2 cellular contexts compared by ENCODE assay signal in the genomic region with DNA sequence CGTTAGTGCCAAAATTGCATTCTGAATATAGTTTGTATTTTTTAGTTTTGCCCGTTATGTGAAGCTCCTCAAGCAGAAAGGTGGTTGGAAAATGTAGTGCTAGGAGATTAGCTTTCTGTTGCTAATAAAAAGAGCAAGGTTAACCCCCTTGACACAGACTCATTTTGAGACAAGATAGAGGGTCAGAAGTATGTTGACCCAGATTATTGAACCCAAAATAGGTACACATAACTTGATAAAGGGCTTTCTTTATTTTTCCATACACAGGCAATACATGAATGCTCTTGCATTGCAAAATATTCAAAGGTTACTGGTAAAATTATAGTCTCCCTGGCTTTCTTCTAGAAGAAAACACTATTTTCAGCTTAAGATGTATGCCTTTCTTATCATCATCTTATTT.
TF ChIP-seq lines count a peak whose summit lies in the region.

No MANE protein-coding gene starts in this region.

TF ChIP-seq in A549, 52 proteins besides CTCF, POLR2A, EP300 and RAD21:
- TF ChIP-seq FOSB (CRISPR knock-in tag; IDR thresholded peaks at IDR 0.05) (no peak), NFE2L2 (conservative IDR thresholded peaks at IDR 0.05; ENCODE audit: low read length) (no peak), POLR2AphosphoS2 (conservative IDR thresholded peaks at IDR 0.05; ENCODE audit: low read length) (no peak), FOXS1 (CRISPR knock-in tag; IDR thresholded peaks at IDR 0.05) (no peak), CHD4 (IDR thresholded peaks at IDR 0.05; ENCODE audit: borderline replicate concordance) (no peak), KDM5A (IDR thresholded peaks at IDR 0.05) (no peak), MYC (IDR thresholded peaks at IDR 0.05; ENCODE audit: borderline replicate concordance, low read length) (no peak), PHF8 (IDR thresholded peaks at IDR 0.05; ENCODE audit: borderline replicate concordance, low read depth) (no peak), CEBPB (IDR thresholded peaks at IDR 0.05) (no peak)
- TF ChIP-seq, protein P1, sequence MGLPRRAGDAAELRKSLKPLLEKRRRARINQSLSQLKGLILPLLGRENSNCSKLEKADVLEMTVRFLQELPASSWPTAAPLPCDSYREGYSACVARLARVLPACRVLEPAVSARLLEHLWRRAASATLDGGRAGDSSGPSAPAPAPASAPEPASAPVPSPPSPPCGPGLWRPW (IDR thresholded peaks at IDR 0.05), result no peak
- TF ChIP-seq, protein P2, sequence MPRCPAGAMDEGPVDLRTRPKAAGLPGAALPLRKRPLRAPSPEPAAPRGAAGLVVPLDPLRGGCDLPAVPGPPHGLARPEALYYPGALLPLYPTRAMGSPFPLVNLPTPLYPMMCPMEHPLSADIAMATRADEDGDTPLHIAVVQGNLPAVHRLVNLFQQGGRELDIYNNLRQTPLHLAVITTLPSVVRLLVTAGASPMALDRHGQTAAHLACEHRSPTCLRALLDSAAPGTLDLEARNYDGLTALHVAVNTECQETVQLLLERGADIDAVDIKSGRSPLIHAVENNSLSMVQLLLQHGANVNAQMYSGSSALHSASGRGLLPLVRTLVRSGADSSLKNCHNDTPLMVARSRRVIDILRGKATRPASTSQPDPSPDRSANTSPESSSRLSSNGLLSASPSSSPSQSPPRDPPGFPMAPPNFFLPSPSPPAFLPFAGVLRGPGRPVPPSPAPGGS (IDR thresholded peaks at IDR 0.05), result no peak

TF ChIP-seq in GM12878, 131 proteins besides CTCF, POLR2A, EP300 and RAD21:
- no peak for TF ChIP-seq NR2C1 (IDR thresholded peaks at IDR 0.05)
- no peak for TF ChIP-seq KLF5 (IDR thresholded peaks at IDR 0.05; ENCODE audit: partially characterized antibody)
- TF ChIP-seq, protein P3, sequence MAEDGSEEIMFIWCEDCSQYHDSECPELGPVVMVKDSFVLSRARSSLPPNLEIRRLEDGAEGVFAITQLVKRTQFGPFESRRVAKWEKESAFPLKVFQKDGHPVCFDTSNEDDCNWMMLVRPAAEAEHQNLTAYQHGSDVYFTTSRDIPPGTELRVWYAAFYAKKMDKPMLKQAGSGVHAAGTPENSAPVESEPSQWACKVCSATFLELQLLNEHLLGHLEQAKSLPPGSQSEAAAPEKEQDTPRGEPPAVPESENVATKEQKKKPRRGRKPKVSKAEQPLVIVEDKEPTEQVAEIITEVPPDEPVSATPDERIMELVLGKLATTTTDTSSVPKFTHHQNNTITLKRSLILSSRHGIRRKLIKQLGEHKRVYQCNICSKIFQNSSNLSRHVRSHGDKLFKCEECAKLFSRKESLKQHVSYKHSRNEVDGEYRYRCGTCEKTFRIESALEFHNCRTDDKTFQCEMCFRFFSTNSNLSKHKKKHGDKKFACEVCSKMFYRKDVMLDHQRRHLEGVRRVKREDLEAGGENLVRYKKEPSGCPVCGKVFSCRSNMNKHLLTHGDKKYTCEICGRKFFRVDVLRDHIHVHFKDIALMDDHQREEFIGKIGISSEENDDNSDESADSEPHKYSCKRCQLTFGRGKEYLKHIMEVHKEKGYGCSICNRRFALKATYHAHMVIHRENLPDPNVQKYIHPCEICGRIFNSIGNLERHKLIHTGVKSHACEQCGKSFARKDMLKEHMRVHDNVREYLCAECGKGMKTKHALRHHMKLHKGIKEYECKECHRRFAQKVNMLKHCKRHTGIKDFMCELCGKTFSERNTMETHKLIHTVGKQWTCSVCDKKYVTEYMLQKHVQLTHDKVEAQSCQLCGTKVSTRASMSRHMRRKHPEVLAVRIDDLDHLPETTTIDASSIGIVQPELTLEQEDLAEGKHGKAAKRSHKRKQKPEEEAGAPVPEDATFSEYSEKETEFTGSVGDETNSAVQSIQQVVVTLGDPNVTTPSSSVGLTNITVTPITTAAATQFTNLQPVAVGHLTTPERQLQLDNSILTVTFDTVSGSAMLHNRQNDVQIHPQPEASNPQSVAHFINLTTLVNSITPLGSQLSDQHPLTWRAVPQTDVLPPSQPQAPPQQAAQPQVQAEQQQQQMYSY (CRISPR knock-in tag; IDR thresholded peaks at IDR 0.05), result no peak
- TF ChIP-seq, protein P4, sequence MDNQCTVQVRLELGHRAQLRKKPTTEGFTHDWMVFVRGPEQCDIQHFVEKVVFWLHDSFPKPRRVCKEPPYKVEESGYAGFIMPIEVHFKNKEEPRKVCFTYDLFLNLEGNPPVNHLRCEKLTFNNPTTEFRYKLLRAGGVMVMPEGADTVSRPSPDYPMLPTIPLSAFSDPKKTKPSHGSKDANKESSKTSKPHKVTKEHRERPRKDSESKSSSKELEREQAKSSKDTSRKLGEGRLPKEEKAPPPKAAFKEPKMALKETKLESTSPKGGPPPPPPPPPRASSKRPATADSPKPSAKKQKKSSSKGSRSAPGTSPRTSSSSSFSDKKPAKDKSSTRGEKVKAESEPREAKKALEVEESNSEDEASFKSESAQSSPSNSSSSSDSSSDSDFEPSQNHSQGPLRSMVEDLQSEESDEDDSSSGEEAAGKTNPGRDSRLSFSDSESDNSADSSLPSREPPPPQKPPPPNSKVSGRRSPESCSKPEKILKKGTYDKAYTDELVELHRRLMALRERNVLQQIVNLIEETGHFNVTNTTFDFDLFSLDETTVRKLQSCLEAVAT (IDR thresholded peaks at IDR 0.05), result no peak
- TF ChIP-seq BACH1 (IDR thresholded peaks at IDR 0.05; ENCODE audit: borderline replicate concordance), result no peak
- TF ChIP-seq SMC3 (IDR thresholded peaks at IDR 0.05; ENCODE audit: borderline replicate concordance, low read length), result no peak
- no peak for TF ChIP-seq FOXM1 (IDR thresholded peaks at IDR 0.05; ENCODE audit: low read depth, low read length)
- no peak for TF ChIP-seq JUND (IDR thresholded peaks at IDR 0.05; ENCODE audit: low read depth, low read length)
- no peak for TF ChIP-seq PAX5 (IDR thresholded peaks at IDR 0.05; ENCODE audit: borderline replicate concordance, low read depth, low read length)
